In genomic region chr6:24691550-24691949, GRCh38 we compare ENCODE assay signal across 36 cellular contexts. TPM values are rescaled to one million over a fixed set of nuclear protein-coding genes. Genes with fewer than 3 reads are reported as not detected.
"Had no signal": no experiment of that assay in that cellular context is flagged by ENCODE, and none has a peak within 500 bp of the region (broad histone marks: within the 10 kb centered on the region; RNA-seq: fewer than 3 reads in every experiment).

No MANE protein-coding gene starts in this region.

- H3K27me3 Mint-ChIP-seq: brain; stimulated activated naive B cell treated with anti-CD40 and anti-IgM and Interleukin-4, amounts not matched to agents 10 μg/mL and 1 μg/mL and 100 μg/mL, for 72 hours; type B pancreatic cell had no signal

- H3K4me3 Mint-ChIP-seq: activated naive CD4-positive, alpha-beta T cell treated with anti-CD3 and anti-CD28 coated beads for 36 hours; brain; natural killer cell; neural progenitor cell; stimulated activated naive B cell treated with anti-CD40 and anti-IgM and Interleukin-4, amounts not matched to agents 10 μg/mL and 1 μg/mL and 100 μg/mL, for 72 hours; T-helper 2 cell treated with Interferon-gamma antibody and Interleukin-4, amounts not matched to agents 5 μg/mL and 100 μg/mL, for 36 hours; type B pancreatic cell had no signal

- H3K9me3 ChIP-seq: adrenal gland, colonic mucosa, esophagus muscularis mucosa, heart right ventricle, psoas muscle, sigmoid colon, thoracic aorta, uterus had no signal

- H3K27me3 ChIP-seq: adrenal gland, cardiac muscle cell, colonic mucosa, esophagus muscularis mucosa, heart right ventricle, neural progenitor cell, sigmoid colon, uterus had no signal

- H3K4me3 ChIP-seq: adrenal gland, cardiac muscle cell, colonic mucosa, esophagus muscularis mucosa, heart right ventricle, lung, neural progenitor cell, psoas muscle, sigmoid colon, thoracic aorta, uterus had no signal

- H3K4me1 Mint-ChIP-seq: brain, neural progenitor cell had no signal

- H3K27ac ChIP-seq: adrenal gland, cardiac muscle cell, colonic mucosa, esophagus muscularis mucosa, neural progenitor cell, parathyroid adenoma, psoas muscle, sigmoid colon, thoracic aorta, uterus had no signal

- H3K4me1 ChIP-seq: colonic mucosa, neural progenitor cell, parathyroid adenoma, psoas muscle, sigmoid colon, uterus had no signal

- ATAC-seq: left lobe of liver; natural killer cell; psoas muscle; stimulated activated naive B cell treated with anti-CD40 and anti-IgM and Interleukin-4, amounts not matched to agents 10 μg/mL and 1 μg/mL and 100 μg/mL, for 72 hours had no signal

- H3K27ac Mint-ChIP-seq: activated naive CD4-positive, alpha-beta T cell treated with anti-CD3 and anti-CD28 coated beads for 36 hours; brain; natural killer cell; neural progenitor cell; stimulated activated naive B cell treated with anti-CD40 and anti-IgM and Interleukin-4, amounts not matched to agents 10 μg/mL and 1 μg/mL and 100 μg/mL, for 72 hours; T-helper 2 cell treated with Interferon-gamma antibody and Interleukin-4, amounts not matched to agents 5 μg/mL and 100 μg/mL, for 36 hours; type B pancreatic cell had no signal

- H3K9me3 Mint-ChIP-seq: activated naive CD4-positive, alpha-beta T cell treated with anti-CD3 and anti-CD28 coated beads for 36 hours; brain; natural killer cell; neural progenitor cell; stimulated activated naive B cell treated with anti-CD40 and anti-IgM and Interleukin-4, amounts not matched to agents 10 μg/mL and 1 μg/mL and 100 μg/mL, for 72 hours; T-helper 2 cell treated with Interferon-gamma antibody and Interleukin-4, amounts not matched to agents 5 μg/mL and 100 μg/mL, for 36 hours; type B pancreatic cell had no signal

- DNase-seq: activated CD4-positive, alpha-beta T cell treated with anti-CD3 and anti-CD28 coated beads for 4 hours; activated CD4-positive, alpha-beta T cell treated with anti-CD3 and anti-CD28 coated beads, Interleukin-2, amount 50 U/mL, for 48 hours; activated CD4-positive, CD25-positive, alpha-beta regulatory T cell; activated CD8-positive, alpha-beta memory T cell treated with anti-CD3 and anti-CD28 coated beads, Interleukin-2, amount 50 U/mL, for 48 hours; activated effector memory CD4-positive, alpha-beta T cell treated with anti-CD3 and anti-CD28 coated beads, Interleukin-2, amount 50 U/mL, for 16 hours; activated naive CD4-positive, alpha-beta T cell treated with anti-CD3 and anti-CD28 coated beads for 36 hours; adrenal gland; aorta; cerebellar nuclear complex; colonic mucosa; foreskin melanocyte; kidney glomerular epithelial cell; mesendoderm; natural killer cell; occipital lobe; psoas muscle; sigmoid colon; small intestine; stimulated activated CD4-positive, alpha-beta T cell treated with anti-CD3 and anti-CD28 coated beads, Interleukin-1b, Interleukin-23, amount 100 ng/mL, for 48 hours; stimulated activated CD4-positive, alpha-beta T cell treated with anti-CD3 and anti-CD28 coated beads, Interleukin-4, amount 100 ng/mL, for 4 hours; stimulated activated CD8-positive, alpha-beta memory T cell treated with anti-CD3 and anti-CD28 coated beads, Interleukin-4, amount 100 ng/mL, for 48 hours; stimulated activated naive B cell treated with anti-CD40 and anti-IgM and Interleukin-4, amounts not matched to agents 10 μg/mL and 1 μg/mL and 100 μg/mL, for 72 hours; T-helper 1 cell; uterus had no signal

- H3K36me3 ChIP-seq: adrenal gland, colonic mucosa, neural progenitor cell, thoracic aorta, uterus had no signal

RNA-seq across cellular contexts. Expression of gene KIAA0319, which starts 45.6 kb away (rescaled TPM):
- total RNA-seq: glomerular endothelial cell, left lobe of liver, thoracic aorta had no signal
